Comparison of ENCODE assay signal across 22 cellular contexts in the genomic region with DNA sequence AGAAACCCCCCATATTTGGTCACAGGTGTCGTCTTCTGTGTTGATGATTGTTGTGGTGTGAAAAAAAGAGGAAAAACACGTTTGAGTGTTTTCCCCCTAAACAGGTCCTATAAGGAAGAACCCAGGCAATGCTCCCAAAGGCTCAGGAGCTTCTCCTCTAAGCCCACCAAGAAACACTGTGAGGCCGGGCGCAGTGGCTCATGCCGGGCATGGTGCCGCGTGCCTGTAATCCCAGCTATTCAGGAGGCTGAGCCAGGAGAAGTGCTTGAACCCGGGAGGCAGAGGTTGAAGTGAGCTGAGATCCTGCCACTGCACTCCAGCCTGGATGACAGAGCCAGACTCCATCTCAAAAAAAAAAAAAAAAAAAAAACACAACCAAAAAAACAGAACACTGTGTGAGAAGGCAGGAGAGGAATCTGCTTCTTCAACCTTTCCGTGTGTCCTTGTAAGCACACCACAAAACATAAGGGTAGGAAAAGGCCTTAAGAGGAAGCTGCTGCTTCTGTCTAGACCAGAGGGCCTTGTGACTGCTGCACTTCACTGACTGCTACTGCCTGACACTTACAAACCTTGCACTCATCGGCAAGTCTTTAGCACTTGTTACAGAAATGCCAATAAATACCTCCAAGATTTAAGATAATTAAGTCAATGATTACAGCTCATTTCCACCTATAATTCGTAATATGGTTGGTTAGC. TPM values are rescaled to one million over a fixed set of nuclear protein-coding genes. Genes with fewer than 3 reads are reported as not detected.
DNase-seq lines count a peak whose midpoint lies in the region; ATAC-seq and TF ChIP-seq lines count a peak whose summit lies in the region.
"Had no signal": no experiment of that assay in that cellular context is flagged by ENCODE, and none has a peak within 500 bp of the region (broad histone marks: within the 10 kb centered on the region; RNA-seq: fewer than 3 reads in every experiment).

No MANE protein-coding gene starts in this region.

- no peak overlapping the region for H2AFZ ChIP-seq in hepatocyte

- H4K20me1 ChIP-seq in hepatocyte (ENCODE audit: insufficient read depth, poor library complexity, severe bottlenecking): no peaks in the 10 kb centered on the region

- 84 to 91% (median 85%) methylated on average over 11 of the region's 11 CpGs for WGBS in spleen, 5 donors
- WGBS in hepatocyte (ENCODE audit: low lambda C conversion rate, missing lambda C conversion rate): 94% methylated on average over 11 of the region's 11 CpGs

- no peaks in the 10 kb centered on the region for H3K9me2 ChIP-seq in hepatocyte (replicated peaks; ENCODE audit: insufficient read depth)

- H3K9me3 Mint-ChIP-seq in activated T-cell treated with anti-CD3 and anti-CD28 coated beads, Interleukin-2, amount 50 U/mL, for 72 hours: no peaks in the 10 kb centered on the region
- no peaks in the 10 kb centered on the region for H3K9me3 Mint-ChIP-seq in dendritic cell treated with granulocyte-macrophage colony-stimulating factor and Interleukin-4, amounts not matched to agents 40 ng/mL and 50 ng/mL, for 4 days
- H3K9me3 Mint-ChIP-seq: naive B cell had no signal

- DNase-seq in activated T-cell treated with anti-CD3 and anti-CD28 coated beads, Interleukin-2, amount 50 U/mL, for 72 hours: no peak
- DNase-seq in activated T-cell treated with anti-CD3 and anti-CD28 coated beads for 4 hours (no peak), spleen (peak; percentile 44), hepatocyte (ENCODE audit: low spot score) (no peak)
- no peak for DNase-seq in activated CD4-positive, alpha-beta T cell treated with anti-CD3 and anti-CD28 coated beads for 48 hours
- DNase-seq: activated CD4-positive, alpha-beta T cell treated with anti-CD3 and anti-CD28 coated beads for 4 hours; activated naive CD4-positive, alpha-beta T cell; cerebellar nuclear complex; effector CD8-positive, alpha-beta T cell; KBM-7; naive B cell; NCI-H146; NCI-H2171 treated with DMSO at 0.1 percent for 48 hours; NCI-H526 treated with DMSO at 0.1 percent for 48 hours; ovary; right cardiac atrium; Right ventricle myocardium superior; stimulated activated CD4-positive, alpha-beta T cell treated with anti-CD3 and anti-CD28 coated beads, Interleukin-15, amount 100 ng/mL, for 24 hours; substantia nigra had no signal

- H3K27ac Mint-ChIP-seq in activated T-cell treated with anti-CD3 and anti-CD28 coated beads, Interleukin-2, amount 50 U/mL, for 72 hours: peak overlapping the region; percentile 35
- peak overlapping the region; percentile 46 for H3K27ac Mint-ChIP-seq in dendritic cell treated with granulocyte-macrophage colony-stimulating factor and Interleukin-4, amounts not matched to agents 40 ng/mL and 50 ng/mL, for 4 days

- no peak overlapping the region for H3K4me3 Mint-ChIP-seq in activated T-cell treated with anti-CD3 and anti-CD28 coated beads, Interleukin-2, amount 50 U/mL, for 72 hours
- H3K4me3 Mint-ChIP-seq in dendritic cell treated with granulocyte-macrophage colony-stimulating factor and Interleukin-4, amounts not matched to agents 40 ng/mL and 50 ng/mL, for 4 days: no peak overlapping the region
- H3K4me3 Mint-ChIP-seq: naive B cell had no signal

- H3K4me2 ChIP-seq in hepatocyte: no peak overlapping the region

- peaks cover 34% of the 10 kb centered on the region for H3K79me2 ChIP-seq in hepatocyte

- peaks cover 12 to 40% of the 10 kb centered on the region in 2 donors for H3K36me3 Mint-ChIP-seq in activated T-cell treated with anti-CD3 and anti-CD28 coated beads, Interleukin-2, amount 50 U/mL, for 72 hours (ENCODE audit: insufficient read depth in 2 of 2)
- H3K36me3 Mint-ChIP-seq in dendritic cell treated with granulocyte-macrophage colony-stimulating factor and Interleukin-4, amounts not matched to agents 40 ng/mL and 50 ng/mL, for 4 days (ENCODE audit: low read depth): peaks cover 85% of the 10 kb centered on the region

- peak overlapping the region in 3 of 8 donors; percentile 12 to 72 (median 67) for H3K27ac ChIP-seq in spleen
- no peak overlapping the region for H3K27ac ChIP-seq in hepatocyte
- H3K27ac ChIP-seq: ovary, vagina had no signal

- no peak overlapping the region for H3K4me3 ChIP-seq in spleen
- H3K4me3 ChIP-seq in hepatocyte: no peak overlapping the region
- H3K4me3 ChIP-seq: ovary, vagina had no signal

- H3K9me3 ChIP-seq in spleen: no peaks in the 10 kb centered on the region
- H3K9me3 ChIP-seq in hepatocyte (ENCODE audit: low read depth): no peaks in the 10 kb centered on the region
- H3K9me3 ChIP-seq: ovary, vagina had no signal

- H3K4me1 ChIP-seq in spleen (peaks cover 0 to 39% (median 15%) of the 10 kb centered on the region in 6 donors), hepatocyte (ENCODE audit: insufficient read depth) (no peaks in the 10 kb centered on the region)
- H3K4me1 ChIP-seq: vagina had no signal

- H3K4me1 Mint-ChIP-seq in activated T-cell treated with anti-CD3 and anti-CD28 coated beads, Interleukin-2, amount 50 U/mL, for 72 hours (ENCODE audit: low read depth): peaks cover 14% of the 10 kb centered on the region
- peaks cover 48% of the 10 kb centered on the region for H3K4me1 Mint-ChIP-seq in dendritic cell treated with granulocyte-macrophage colony-stimulating factor and Interleukin-4, amounts not matched to agents 40 ng/mL and 50 ng/mL, for 4 days (ENCODE audit: low read depth)

- no peak for TF ChIP-seq POLR2A in spleen (IDR thresholded peaks at IDR 0.05)

- H3K27me3 Mint-ChIP-seq in activated T-cell treated with anti-CD3 and anti-CD28 coated beads, Interleukin-2, amount 50 U/mL, for 72 hours (ENCODE audit: low read depth): no peaks in the 10 kb centered on the region
- H3K27me3 Mint-ChIP-seq in dendritic cell treated with granulocyte-macrophage colony-stimulating factor and Interleukin-4, amounts not matched to agents 40 ng/mL and 50 ng/mL, for 4 days: no peaks in the 10 kb centered on the region
- H3K27me3 Mint-ChIP-seq: naive B cell had no signal

- H3K27me3 ChIP-seq in spleen (replicated peaks in 1 of 7) (no peaks in the 10 kb centered on the region), hepatocyte (no peaks in the 10 kb centered on the region)
- H3K27me3 ChIP-seq: ovary, vagina had no signal

- no peak for TF ChIP-seq CTCF in spleen (IDR thresholded peaks at IDR 0.05 in 8 of 11, conservative IDR thresholded peaks at IDR 0.05 in 3 of 11)
- no peak for TF ChIP-seq CTCF in hepatocyte (IDR thresholded peaks at IDR 0.05; ENCODE audit: poor library complexity)

- intact Hi-C loops in dendritic cell treated with granulocyte-macrophage colony-stimulating factor and Interleukin-4, amounts not matched to agents 40 ng/mL and 50 ng/mL, for 4 days (cut with micrococcal nuclease): no loop called here
- intact Hi-C loops in spleen (cut with DNase I; ENCODE audit: low total_unique reads): no loop called here

- H3K36me3 ChIP-seq in spleen: peaks cover 0 to 86% (median 47%) of the 10 kb centered on the region in 6 donors
- H3K36me3 ChIP-seq in hepatocyte (replicated peaks; ENCODE audit: insufficient read depth, low read depth): no peaks in the 10 kb centered on the region
- H3K36me3 ChIP-seq: ovary had no signal

- no peak for ATAC-seq in activated T-cell treated with anti-CD3 and anti-CD28 coated beads, Interleukin-2, amount 50 U/mL, for 72 hours (replicated peaks in 1 of 2)
- ATAC-seq: esophagus mucosa, right cardiac atrium had no signal

RNA-seq across cellular contexts. Expression of gene JPT1, which starts 9.3 kb away (rescaled TPM):
- 100 to 1,000 TPM; 162 to 188 TPM for total RNA-seq in activated T-cell treated with anti-CD3 and anti-CD28 coated beads, Interleukin-2, amount 50 U/mL, for 72 hours
- 100 to 1,000 TPM in 2 of 7 donors, 10 to 100 TPM in 5; 47.1 to 116 (median 92.1) TPM for total RNA-seq in spleen
- polyA plus RNA-seq in spleen: 100 to 1,000 TPM; 106 to 192 (median 164) TPM
- 103 and 107 TPM in 2 replicates for total RNA-seq in hepatocyte
- polyA plus RNA-seq in hepatocyte: 172 and 181 TPM in 2 replicates

RNA-seq across cellular contexts. Expression of gene NT5C, which starts 13.4 kb away (rescaled TPM):
- total RNA-seq in activated T-cell treated with anti-CD3 and anti-CD28 coated beads, Interleukin-2, amount 50 U/mL, for 72 hours: 10 to 100 TPM; 56.5 to 65.9 TPM
- total RNA-seq in spleen (10 to 100 TPM; 48.2 to 77.9 (median 54.6) TPM), hepatocyte (46.3 and 66.8 TPM in 2 replicates)
- polyA plus RNA-seq in spleen (100 to 1,000 TPM; 105 to 145 (median 139) TPM), hepatocyte (73.3 and 82.2 TPM in 2 replicates)

RNA-seq across cellular contexts. Expression of gene ARMC7, which starts 35.2 kb away (rescaled TPM):
- total RNA-seq in activated T-cell treated with anti-CD3 and anti-CD28 coated beads, Interleukin-2, amount 50 U/mL, for 72 hours: 10 to 100 TPM; 10.6 to 12.9 TPM
- 10 to 100 TPM; 10.5 to 19.2 (median 14.7) TPM for total RNA-seq in spleen
- polyA plus RNA-seq in spleen: 10 to 100 TPM in 2 of 3 donors, 1 to 10 TPM in 1; 7.8 to 12.4 (median 10.0) TPM
- 2.6 and 3.5 TPM in 2 replicates for total RNA-seq in hepatocyte
- 4.0 and 4.5 TPM in 2 replicates for polyA plus RNA-seq in hepatocyte

RNA-seq across cellular contexts. Expression of gene SUMO2, which starts 37.8 kb away (rescaled TPM):
- 100 to 1,000 TPM; 361 to 368 TPM for total RNA-seq in activated T-cell treated with anti-CD3 and anti-CD28 coated beads, Interleukin-2, amount 50 U/mL, for 72 hours
- 100 to 1,000 TPM in 4 of 7 donors, 10 to 100 TPM in 3; 67.7 to 310 (median 251) TPM for total RNA-seq in spleen
- 100 to 1,000 TPM in 2 of 3 donors, 10 to 100 TPM in 1; 97.3 to 127 (median 117) TPM for polyA plus RNA-seq in spleen
- 112 and 115 TPM in 2 replicates for total RNA-seq in hepatocyte
- polyA plus RNA-seq in hepatocyte: 424 and 434 TPM in 2 replicates

RNA-seq across cellular contexts. Expression of gene SLC16A5, which starts 57.2 kb away (rescaled TPM):
- 1 to 10 TPM; 7.5 to 9.8 TPM for total RNA-seq in activated T-cell treated with anti-CD3 and anti-CD28 coated beads, Interleukin-2, amount 50 U/mL, for 72 hours
- total RNA-seq in spleen (10 to 100 TPM in 6 of 7 donors, 1 to 10 TPM in 1; 9.3 to 31.0 (median 14.9) TPM), hepatocyte (11.9 and 12.7 TPM in 2 replicates)
- polyA plus RNA-seq in spleen (1 to 10 TPM; 3.1 to 6.4 (median 4.7) TPM), hepatocyte (12.8 and 15.8 TPM in 2 replicates)
